In genomic region chr2:43020296-43020695, GRCh38 we compare ENCODE assay signal across 21 cellular contexts.
DNase-seq lines count a peak whose midpoint lies in the region; ATAC-seq, FAIRE-seq and TF ChIP-seq lines count a peak whose summit lies in the region.
"Had no signal": no experiment of that assay in that cellular context is flagged by ENCODE, and none has a peak within 500 bp of the region (broad histone marks: within the 10 kb centered on the region; RNA-seq: fewer than 3 reads in every experiment).

No MANE protein-coding gene starts in this region.

- no peak overlapping the region for H3K4me3 ChIP-seq in DND-41 (ENCODE audit: low read depth in 1 of 2, low read length in 2 of 2)
- H3K4me3 ChIP-seq in K562, result no peak overlapping the region
- no peak overlapping the region for H3K4me3 ChIP-seq in muscle layer of duodenum (ENCODE audit: low read depth in 1 of 2, low read length in 2 of 2)
- H3K4me3 ChIP-seq in spleen, result no peak overlapping the region
- H3K4me3 ChIP-seq: GM23248 had no signal

- in situ Hi-C loops in K562 (cut with MboI), result loop anchor here (5.0 kb wide), 1 partner anchor 43 kb away; no protein-coding TSS in a partner anchor

- ATAC-seq in DND-41 (ENCODE audit: insufficient read depth, low read depth) (no peak), K562 (no peak), GM18909 (IDR thresholded peaks at IDR 0.05; ENCODE audit: poor library complexity, unreplicated experiment) (no peak), HG02763 (IDR thresholded peaks at IDR 0.05; ENCODE audit: unreplicated experiment) (no peak)
- ATAC-seq: Right ventricle myocardium inferior had no signal

- no peak overlapping the region for H3K4me2 ChIP-seq in DND-41 (ENCODE audit: insufficient read depth, low read length)
- no peak overlapping the region for H3K4me2 ChIP-seq in K562 (ENCODE audit: insufficient read depth, low read length)
- H3K4me2 ChIP-seq: KMS-11 had no signal

- H3K79me2 ChIP-seq in DND-41 (ENCODE audit: insufficient read depth, low read length) (no peaks in the 10 kb centered on the region), K562 (ENCODE audit: control insufficient read depth, insufficient read depth, low read length) (no peaks in the 10 kb centered on the region)

- WGBS in K562 (ENCODE audit: insufficient coverage, low coverage, missing lambda C conversion rate), result 0% methylated on average over 1 of the region's 1 CpG
- 89 to 96% (median 94%) methylated on average over 1 of the region's 1 CpG for WGBS in spleen, 5 donors

- no peak overlapping the region for H2AFZ ChIP-seq in DND-41 (ENCODE audit: low read depth, low read length)
- H2AFZ ChIP-seq in K562 (ENCODE audit: low read depth, low read length), result no peak overlapping the region
- H2AFZ ChIP-seq: GM23248 had no signal

- H3K36me3 ChIP-seq in DND-41 (ENCODE audit: insufficient read depth, low read length), result no peaks in the 10 kb centered on the region
- no peaks in the 10 kb centered on the region for H3K36me3 ChIP-seq in K562 (ENCODE audit: control insufficient read depth, insufficient read depth, low read length)
- no peaks in the 10 kb centered on the region for H3K36me3 ChIP-seq in muscle layer of duodenum (ENCODE audit: control insufficient read depth in 1 of 2, insufficient read depth in 2 of 2, low read length in 2 of 2)
- H3K36me3 ChIP-seq in spleen, result no peaks in the 10 kb centered on the region
- H3K36me3 ChIP-seq: BE2C had no signal

- no peaks in the 10 kb centered on the region for H3K27me3 ChIP-seq in DND-41 (ENCODE audit: insufficient read depth, low read length, poor library complexity)
- no peaks in the 10 kb centered on the region for H3K27me3 ChIP-seq in K562 (ENCODE audit: control insufficient read depth in 2 of 2, insufficient read depth in 2 of 2, low read length in 2 of 2)
- no peaks in the 10 kb centered on the region for H3K27me3 ChIP-seq in muscle layer of duodenum (ENCODE audit: low read depth, low read length)
- no peaks in the 10 kb centered on the region for H3K27me3 ChIP-seq in spleen (replicated peaks in 1 of 7)
- H3K27me3 ChIP-seq: BE2C had no signal

- no peak for DNase-seq in DND-41
- no peak for DNase-seq in K562 (ENCODE audit: extremely low read depth in 1 of 4, low spot score in 3 of 4)
- peak; percentile 10 for DNase-seq in spleen
- DNase-seq in COLO829 (ENCODE audit: low spot score), result no peak
- DNase-seq: BE2C; CD4-positive, CD25-positive, alpha-beta regulatory T cell; COR-L47; DMS79; GM23248; H9; HFFc6; NCI-H1105; NCI-H2081 treated with DMSO at 0.1 percent for 48 hours; NCI-H2171 treated with DMSO at 0.1 percent for 48 hours; NCI-H526; OCI-M1 had no signal

- no peak for FAIRE-seq in K562 (lab: Jason Lieb, UNC)

- intact Hi-C loops in K562 (cut with micrococcal nuclease), result loop anchor here (5.0 to 10.0 kb wide), 3 partner anchors 87 to 525 kb away; no protein-coding TSS in a partner anchor
- intact Hi-C loops in spleen (cut with DNase I; ENCODE audit: low total_unique reads), result no loop called here

- H3K9ac ChIP-seq in DND-41 (ENCODE audit: low read depth, low read length) (no peak overlapping the region), K562 (ENCODE audit: insufficient read depth in 1 of 2, low read depth in 2 of 2, low read length in 2 of 2) (no peak overlapping the region)
- H3K9ac ChIP-seq: GM23248, KMS-11 had no signal

- POLR2A ChIA-PET in K562 (lab: Yijun Ruan, JAX), result no interaction called here

- CTCF ChIA-PET in K562 (lab: Yijun Ruan, JAX; ENCODE audit: low intra/inter-chr PET ratio), result interaction anchor here (0.6 kb wide), 1 partner anchor 924 kb away, joined by 4 read pairs; no protein-coding TSS in a partner anchor

- no peak for TF ChIP-seq CTCF in DND-41 (IDR thresholded peaks at IDR 0.05; ENCODE audit: borderline replicate concordance, extremely low read depth, low read length, poor library complexity, severe bottlenecking)
- TF ChIP-seq CTCF in K562 (IDR thresholded peaks at IDR 0.05 in 2 of 3, conservative IDR thresholded peaks at IDR 0.05 in 1 of 3; ENCODE audit: insufficient read depth in 2 of 3, low read depth in 1 of 3, low read length in 3 of 3), result no peak
- TF ChIP-seq CTCF in spleen (IDR thresholded peaks at IDR 0.05 in 8 of 11, conservative IDR thresholded peaks at IDR 0.05 in 3 of 11), result no peak

- TF ChIP-seq RAD21 in K562 (CRISPR knock-in tag; conservative IDR thresholded peaks at IDR 0.05 in 1 of 2, IDR thresholded peaks at IDR 0.05 in 1 of 2), result no peak

- H3K27ac ChIP-seq in DND-41 (ENCODE audit: low read length) (peak overlapping the region; percentile 18; the same call in 1 of the 2 replicates), K562 (ENCODE audit: extremely low read depth, low read depth, low read length) (no peak overlapping the region), muscle layer of duodenum (ENCODE audit: low read length) (peak overlapping the region; percentile 23), spleen (no peak overlapping the region)
- H3K27ac ChIP-seq: GM23248, KMS-11 had no signal

- H3K4me1 ChIP-seq in DND-41 (ENCODE audit: insufficient read depth, low read length), result peaks cover 30% of the 10 kb centered on the region
- peaks cover 0 to 4% of the 10 kb centered on the region in 2 experiments; a peak in 3 of 5 replicates for H3K4me1 ChIP-seq in K562 (replicated peaks in 1 of 2; ENCODE audit: control insufficient read depth in 2 of 2, insufficient read depth in 2 of 2, low read length in 2 of 2)
- H3K4me1 ChIP-seq in muscle layer of duodenum (ENCODE audit: control insufficient read depth in 1 of 2, insufficient read depth in 2 of 2, low read length in 2 of 2), result peaks cover 0 to 22% of the 10 kb centered on the region in 2 donors
- peaks cover 0 to 50% (median 20%) of the 10 kb centered on the region in 6 donors for H3K4me1 ChIP-seq in spleen

- H3K9me3 ChIP-seq in DND-41 (ENCODE audit: insufficient read depth, low read length, severe bottlenecking) (peaks cover 7% of the 10 kb centered on the region), K562 (replicated peaks; ENCODE audit: control insufficient read depth, insufficient read depth, low read depth, low read length) (peaks cover 10% of the 10 kb centered on the region), muscle layer of duodenum (ENCODE audit: control insufficient read depth in 1 of 2, low read length in 2 of 2) (peaks cover 0 to 13% of the 10 kb centered on the region in 2 donors), spleen (peaks cover 0 to 20% (median 10%) of the 10 kb centered on the region in 8 donors)

- no peaks in the 10 kb centered on the region for H3K9me1 ChIP-seq in K562 (ENCODE audit: control insufficient read depth, insufficient read depth, low read length)

- H4K20me1 ChIP-seq in DND-41 (ENCODE audit: insufficient read depth, low read length), result no peaks in the 10 kb centered on the region
- no peaks in the 10 kb centered on the region for H4K20me1 ChIP-seq in K562 (replicated peaks; ENCODE audit: control insufficient read depth, insufficient read depth, low read length)

- no peak for TF ChIP-seq EP300 in K562 (IDR thresholded peaks at IDR 0.05; ENCODE audit: low read length)

- TF ChIP-seq POLR2A in K562 (conservative IDR thresholded peaks at IDR 0.05) (no peak), spleen (IDR thresholded peaks at IDR 0.05) (no peak)

- BruUV-seq in K562 (replicated peaks; lab: Mats Ljungman, UMichigan), result no TSS peak

TF ChIP-seq in K562, 482 proteins besides CTCF, POLR2A, EP300 and RAD21:
- TF ChIP-seq ZNF354B (CRISPR knock-in tag; IDR thresholded peaks at IDR 0.05) (no peak), RBBP5 (IDR thresholded peaks at IDR 0.05; ENCODE audit: borderline replicate concordance, insufficient read depth, low read length, poor library complexity, severe bottlenecking) (no peak), CBX3 (IDR thresholded peaks at IDR 0.05; ENCODE audit: borderline replicate concordance in 1 of 2, low read length in 2 of 2) (peak in 1 of 2 experiments; percentile 56; a peak in 1 of 3 replicates), TRIM28 (IDR thresholded peaks at IDR 0.05) (peak; percentile 75), RBM34 (IDR thresholded peaks at IDR 0.05; ENCODE audit: borderline replicate concordance, insufficient read depth, low read length) (no peak), PRDM10 (IDR thresholded peaks at IDR 0.05; ENCODE audit: partially characterized antibody) (no peak), TRIM24 (IDR thresholded peaks at IDR 0.05) (0 out of 4 replicates have a peak, but pooled peaks of 1 of the 2 experiments have one; percentile 12)

Comparison
In these comparisons a context has a peak if more than half of its experiments do, and no peak if none do; other contexts are left out.
1. H3K27ac ChIP-seq: peak in DND-41 (single experiment) and muscle layer of duodenum (single experiment); none in K562 (single experiment) and spleen (0 of 8).